In the genomic region with DNA sequence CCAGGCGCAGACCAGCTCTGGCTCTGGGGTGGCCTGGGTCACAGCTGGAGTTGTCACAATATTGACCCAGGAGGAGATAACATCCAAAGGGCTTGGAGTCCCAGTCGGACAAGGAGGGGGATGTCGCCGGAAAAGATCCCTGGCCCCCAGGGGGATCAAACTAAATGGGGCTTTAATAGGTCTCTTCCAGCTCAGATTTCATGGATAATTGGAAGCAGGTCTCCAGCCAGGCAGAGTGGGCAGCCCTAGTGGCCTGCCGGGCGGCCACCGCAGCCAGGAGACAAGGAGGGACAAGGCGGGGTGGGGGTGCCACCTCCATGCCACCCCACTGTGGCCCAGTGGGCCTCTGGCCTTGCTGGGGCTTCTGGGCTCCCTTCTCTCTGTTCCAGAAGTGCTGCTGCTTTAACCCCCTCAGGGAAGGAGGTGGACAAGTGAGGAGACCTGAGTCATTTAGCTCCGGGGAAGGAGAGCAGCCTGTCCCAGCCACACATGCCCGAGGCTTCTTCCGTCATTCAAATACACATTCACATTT, we compare ENCODE assay signal across 1 cellular context.
TF ChIP-seq lines count a peak whose summit lies in the region.

No MANE protein-coding gene starts in this region.

TF ChIP-seq in HepG2, 621 proteins besides CTCF, POLR2A, EP300 and RAD21:
- no peak for TF ChIP-seq ZFP90 (CRISPR knock-in tag; IDR thresholded peaks at IDR 0.05; ENCODE audit: borderline replicate concordance)
- TF ChIP-seq, protein P1, sequence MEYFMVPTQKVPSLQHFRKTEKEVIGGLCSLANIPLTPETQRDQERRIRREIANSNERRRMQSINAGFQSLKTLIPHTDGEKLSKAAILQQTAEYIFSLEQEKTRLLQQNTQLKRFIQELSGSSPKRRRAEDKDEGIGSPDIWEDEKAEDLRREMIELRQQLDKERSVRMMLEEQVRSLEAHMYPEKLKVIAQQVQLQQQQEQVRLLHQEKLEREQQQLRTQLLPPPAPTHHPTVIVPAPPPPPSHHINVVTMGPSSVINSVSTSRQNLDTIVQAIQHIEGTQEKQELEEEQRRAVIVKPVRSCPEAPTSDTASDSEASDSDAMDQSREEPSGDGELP (IDR thresholded peaks at IDR 0.05; ENCODE audit: borderline replicate concordance, low read depth): peak; percentile 27; the same call in 1 of the 2 replicates
- TF ChIP-seq SATB2 (CRISPR knock-in tag; IDR thresholded peaks at IDR 0.05): no peak
- TF ChIP-seq RNF2 (conservative IDR thresholded peaks at IDR 0.05; ENCODE audit: low read depth): no peak
- no peak for TF ChIP-seq HBP1 (CRISPR knock-in tag; IDR thresholded peaks at IDR 0.05; ENCODE audit: low read depth)
TF ChIP-seq in HepG2: peak in this region for 1.
